ENCODE assay signal across 8 cellular contexts in the genomic region with DNA sequence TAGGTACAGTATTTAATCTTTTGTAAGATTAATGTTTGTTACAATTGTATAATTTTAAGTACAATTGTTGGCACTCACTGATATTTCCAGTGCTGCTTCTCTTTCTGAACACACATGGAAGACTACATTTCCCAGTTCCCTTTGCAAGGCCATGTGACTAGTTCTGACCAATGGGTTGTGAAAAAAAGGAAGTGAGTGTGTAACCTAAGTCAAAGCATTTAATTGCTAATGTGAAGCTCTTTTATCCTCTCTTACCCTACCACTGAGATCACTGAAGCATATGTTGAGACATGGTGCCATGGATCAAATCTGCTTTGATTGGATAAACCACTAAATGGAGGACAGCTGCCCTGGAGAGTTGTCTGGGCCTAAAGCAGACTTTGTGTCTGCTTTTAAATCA.
DNase-seq lines count a peak whose midpoint lies in the region; ATAC-seq, FAIRE-seq and TF ChIP-seq lines count a peak whose summit lies in the region.

No MANE protein-coding gene starts in this region.

- H3K27me3 ChIP-seq in WERI-Rb-1 (ENCODE audit: insufficient read depth, low read depth, severe bottlenecking) (no peaks in the 10 kb centered on the region), trophoblast cell (ENCODE audit: insufficient read depth, low read length) (no peaks in the 10 kb centered on the region)

- H2AK5ac ChIP-seq in trophoblast cell (ENCODE audit: low read length), result no peak overlapping the region

- H3K9me3 ChIP-seq in WERI-Rb-1 (ENCODE audit: severe bottlenecking) (no peaks in the 10 kb centered on the region), trophoblast cell (ENCODE audit: insufficient read depth, low read depth, low read length) (no peaks in the 10 kb centered on the region)

- no peak overlapping the region for H2BK120ac ChIP-seq in trophoblast cell (ENCODE audit: insufficient read depth, low read length, poor library complexity)

- H4K12ac ChIP-seq in trophoblast cell (ENCODE audit: low read depth, low read length), result no peak overlapping the region

- no peak for TF ChIP-seq CTCF in WERI-Rb-1 (IDR thresholded peaks at IDR 0.05; ENCODE audit: low read depth, low read length)

- ATAC-seq in GM18867 (IDR thresholded peaks at IDR 0.05; ENCODE audit: unreplicated experiment), result peak; percentile 86
- ATAC-seq in HG03342 (IDR thresholded peaks at IDR 0.05; ENCODE audit: unreplicated experiment), result peak; percentile 84
- no peak for ATAC-seq in HG03521 (IDR thresholded peaks at IDR 0.05; ENCODE audit: unreplicated experiment)

- H3K9ac ChIP-seq in trophoblast cell (ENCODE audit: low read length), result no peak overlapping the region

- no peak overlapping the region for H3K14ac ChIP-seq in trophoblast cell (ENCODE audit: low read length)

- H3K18ac ChIP-seq in trophoblast cell (ENCODE audit: low read length), result no peak overlapping the region

- H3K4me1 ChIP-seq in trophoblast cell (ENCODE audit: control insufficient read depth in 1 of 2, insufficient read depth in 2 of 2, low read length in 2 of 2), result peaks cover 5 to 10% of the 10 kb centered on the region in 2 experiments

- no peak overlapping the region for H2BK5ac ChIP-seq in trophoblast cell (ENCODE audit: low read depth, low read length, poor library complexity)

- H2AFZ ChIP-seq in trophoblast cell (ENCODE audit: insufficient read depth, low read length, poor library complexity), result no peak overlapping the region

- H3K4me2 ChIP-seq in trophoblast cell (ENCODE audit: low read length), result no peak overlapping the region

- H3K23ac ChIP-seq in trophoblast cell (ENCODE audit: low read length), result no peak overlapping the region

- H3K4me3 ChIP-seq in WERI-Rb-1 (ENCODE audit: low read depth, low read length) (no peak overlapping the region), trophoblast cell (ENCODE audit: low read depth, low read length) (no peak overlapping the region)

- H4K8ac ChIP-seq in trophoblast cell (ENCODE audit: low read depth, low read length), result no peak overlapping the region

- no peak overlapping the region for H4K91ac ChIP-seq in trophoblast cell (ENCODE audit: low read depth, low read length)

- no peaks in the 10 kb centered on the region for H3K79me2 ChIP-seq in trophoblast cell (ENCODE audit: control insufficient read depth, insufficient read depth, low read length, poor library complexity)

- peak; percentile 72 for FAIRE-seq in frontal cortex (lab: Jason Lieb, UNC)

- H3K79me1 ChIP-seq in trophoblast cell (ENCODE audit: low read length), result no peaks in the 10 kb centered on the region

- no peak overlapping the region for H3K4ac ChIP-seq in trophoblast cell (ENCODE audit: low read depth, low read length)

- H3K27ac ChIP-seq in WERI-Rb-1 (peak overlapping the region; percentile 77), trophoblast cell (ENCODE audit: low read depth, low read length) (no peak overlapping the region)

- no peak overlapping the region for H2BK12ac ChIP-seq in trophoblast cell (ENCODE audit: low read length)

- DNase-seq in COLO829 (ENCODE audit: low spot score), result peak; percentile 76
- DNase-seq in NCI-H2227 treated with DMSO at 0.1 percent for 48 hours (lab: John Stamatoyannopoulos, UW), result peak; percentile 55
- peak; percentile 68 for DNase-seq in WERI-Rb-1
- DNase-seq in frontal cortex (ENCODE audit: low spot score in 2 of 2), result peak; percentile 27 to 33
- DNase-seq in trophoblast cell, result peak; percentile 14 to 65

- H3K36me3 ChIP-seq in WERI-Rb-1 (no peaks in the 10 kb centered on the region), trophoblast cell (ENCODE audit: control insufficient read depth in 1 of 2, insufficient read depth in 2 of 2, low read length in 2 of 2) (no peaks in the 10 kb centered on the region)
